Comparison of ENCODE assay signal across 30 cellular contexts in the genomic region with DNA sequence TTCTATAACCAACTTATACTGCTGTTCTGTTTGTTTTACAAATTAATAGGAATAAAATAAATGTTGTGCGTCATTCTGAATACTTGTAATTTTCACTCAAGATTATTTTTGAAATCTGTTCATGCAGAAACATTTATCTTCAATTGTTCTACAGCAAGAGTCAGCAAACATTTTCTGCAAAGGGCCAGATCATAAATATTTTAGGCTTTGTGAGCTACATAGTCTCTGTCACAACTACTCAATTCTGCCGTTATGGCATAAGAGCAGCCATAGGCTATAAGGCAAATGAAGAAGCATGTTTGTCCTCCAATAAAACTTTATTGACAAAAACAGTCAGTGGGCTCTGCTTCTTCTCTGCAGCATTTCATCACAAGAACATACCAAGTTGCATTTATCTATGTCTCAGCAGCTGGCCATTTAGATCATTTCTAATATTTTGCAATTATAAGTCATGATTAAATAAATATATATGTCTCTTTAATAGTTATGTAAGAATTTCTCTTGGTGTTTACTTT.
"Had no signal": no experiment of that assay in that cellular context is flagged by ENCODE, and none has a peak within 500 bp of the region (broad histone marks: within the 10 kb centered on the region; RNA-seq: fewer than 3 reads in every experiment).

No MANE protein-coding gene starts in this region.

- H3K36me3 ChIP-seq: neural progenitor cell, spleen, suprapubic skin, tibial artery, transverse colon, vagina had no signal

- H2AFZ ChIP-seq: neural progenitor cell, parathyroid adenoma had no signal

- H3K4me1 Mint-ChIP-seq: naive thymus-derived CD4-positive, alpha-beta T cell; natural killer cell; nephron; neural progenitor cell; stimulated activated memory B cell treated with anti-CD40 and anti-IgM and Interleukin-4, amounts not matched to agents 10 μg/mL and 1 μg/mL and 100 μg/mL, for 72 hours; stimulated activated naive CD8-positive, alpha-beta T cell treated with anti-CD3 and anti-CD28 coated beads, Interleukin-15, amount 100 ng/mL, for 72 hours had no signal

- DNase-seq: naive thymus-derived CD4-positive, alpha-beta T cell; natural killer cell; occipital lobe; posterior cingulate gyrus; psoas muscle; spleen; stimulated activated CD4-positive, alpha-beta T cell treated with anti-CD3 and anti-CD28 coated beads, Interleukin-12 subunit alpha, Interleukin-12 subunit beta, amount 100 ng/mL, for 4 hours; stimulated activated CD4-positive, alpha-beta T cell treated with anti-CD3 and anti-CD28 coated beads, Interleukin-1b, Interleukin-23, amount 100 ng/mL, for 48 hours; stimulated activated CD4-positive, alpha-beta T cell treated with anti-CD3 and anti-CD28 coated beads, Interleukin-4, amount 100 ng/mL, for 1 hour; stimulated activated CD4-positive, alpha-beta T cell treated with anti-CD3 and anti-CD28 coated beads, Interleukin-4, amount 100 ng/mL, for 4 hours; stimulated activated CD8-positive, alpha-beta memory T cell treated with anti-CD3 and anti-CD28 coated beads, Interleukin-4, amount 100 ng/mL, for 48 hours; stimulated activated naive CD4-positive, alpha-beta T cell; stimulated activated naive CD8-positive, alpha-beta T cell treated with anti-CD3 and anti-CD28 coated beads, Interleukin-15, amount 100 ng/mL, for 72 hours; stimulated activated naive CD8-positive, alpha-beta T cell treated with anti-CD3 and anti-CD28 coated beads, Interleukin-15, Interleukin-2, amounts not matched to agents 100 U/mL and 50 U/mL, for 24 hours; substantia nigra; tibial artery; transverse colon had no signal

- H3K4me3 Mint-ChIP-seq: naive thymus-derived CD4-positive, alpha-beta T cell; natural killer cell; nephron; neural progenitor cell; stimulated activated memory B cell treated with anti-CD40 and anti-IgM and Interleukin-4, amounts not matched to agents 10 μg/mL and 1 μg/mL and 100 μg/mL, for 72 hours; stimulated activated naive CD8-positive, alpha-beta T cell treated with anti-CD3 and anti-CD28 coated beads, Interleukin-15, amount 100 ng/mL, for 72 hours; type B pancreatic cell had no signal

- H3K9ac ChIP-seq: neural progenitor cell, parathyroid adenoma had no signal

- H3K27me3 Mint-ChIP-seq: naive thymus-derived CD4-positive, alpha-beta T cell; progenitor cell of endocrine pancreas; stimulated activated memory B cell treated with anti-CD40 and anti-IgM and Interleukin-4, amounts not matched to agents 10 μg/mL and 1 μg/mL and 100 μg/mL, for 72 hours; stimulated activated naive CD8-positive, alpha-beta T cell treated with anti-CD3 and anti-CD28 coated beads, Interleukin-15, amount 100 ng/mL, for 72 hours; type B pancreatic cell had no signal

- H3K4me2 ChIP-seq: neural progenitor cell, smooth muscle cell had no signal

- H3K27ac ChIP-seq: neural progenitor cell, parathyroid adenoma, psoas muscle, skin epidermis, spleen, suprapubic skin, testis, tibial artery, transverse colon, vagina had no signal

- H3K27ac Mint-ChIP-seq: naive thymus-derived CD4-positive, alpha-beta T cell; natural killer cell; nephron; neural progenitor cell; progenitor cell of endocrine pancreas; stimulated activated memory B cell treated with anti-CD40 and anti-IgM and Interleukin-4, amounts not matched to agents 10 μg/mL and 1 μg/mL and 100 μg/mL, for 72 hours; stimulated activated naive CD8-positive, alpha-beta T cell treated with anti-CD3 and anti-CD28 coated beads, Interleukin-15, amount 100 ng/mL, for 72 hours; type B pancreatic cell had no signal

- H3K36me3 Mint-ChIP-seq: naive thymus-derived CD4-positive, alpha-beta T cell; natural killer cell; neural progenitor cell; stimulated activated memory B cell treated with anti-CD40 and anti-IgM and Interleukin-4, amounts not matched to agents 10 μg/mL and 1 μg/mL and 100 μg/mL, for 72 hours had no signal

- H3K79me2 ChIP-seq: parathyroid adenoma had no signal

- H3K4me3 ChIP-seq: neural progenitor cell, psoas muscle, skin epidermis, smooth muscle cell, spleen, suprapubic skin, testis, tibial artery, transverse colon, vagina had no signal

- H3K9me3 ChIP-seq: psoas muscle, suprapubic skin, testis, tibial artery, transverse colon, vagina had no signal

- H3K9me3 Mint-ChIP-seq: nephron, neural progenitor cell, type B pancreatic cell had no signal

- H3K4me1 ChIP-seq: neural progenitor cell, parathyroid adenoma, psoas muscle, spleen, suprapubic skin, testis, transverse colon, vagina had no signal

- ATAC-seq: naive thymus-derived CD4-positive, alpha-beta T cell; natural killer cell; psoas muscle; sciatic nerve; stimulated activated memory B cell treated with anti-CD40 and anti-IgM and Interleukin-4, amounts not matched to agents 10 μg/mL and 1 μg/mL and 100 μg/mL, for 72 hours; stimulated activated naive CD8-positive, alpha-beta T cell treated with anti-CD3 and anti-CD28 coated beads, Interleukin-15, amount 100 ng/mL, for 72 hours; stimulated activated naive CD8-positive, alpha-beta T cell treated with anti-CD3 and anti-CD28 coated beads, Interleukin-15, Interleukin-2, amounts not matched to agents 100 U/mL and 50 U/mL, for 24 hours had no signal

- H3K27me3 ChIP-seq: neural progenitor cell, spleen, suprapubic skin, testis, tibial artery, transverse colon, vagina had no signal

- FAIRE-seq: urothelium cell line had no signal
